1 cellular context compared by ENCODE assay signal in the genomic region with DNA sequence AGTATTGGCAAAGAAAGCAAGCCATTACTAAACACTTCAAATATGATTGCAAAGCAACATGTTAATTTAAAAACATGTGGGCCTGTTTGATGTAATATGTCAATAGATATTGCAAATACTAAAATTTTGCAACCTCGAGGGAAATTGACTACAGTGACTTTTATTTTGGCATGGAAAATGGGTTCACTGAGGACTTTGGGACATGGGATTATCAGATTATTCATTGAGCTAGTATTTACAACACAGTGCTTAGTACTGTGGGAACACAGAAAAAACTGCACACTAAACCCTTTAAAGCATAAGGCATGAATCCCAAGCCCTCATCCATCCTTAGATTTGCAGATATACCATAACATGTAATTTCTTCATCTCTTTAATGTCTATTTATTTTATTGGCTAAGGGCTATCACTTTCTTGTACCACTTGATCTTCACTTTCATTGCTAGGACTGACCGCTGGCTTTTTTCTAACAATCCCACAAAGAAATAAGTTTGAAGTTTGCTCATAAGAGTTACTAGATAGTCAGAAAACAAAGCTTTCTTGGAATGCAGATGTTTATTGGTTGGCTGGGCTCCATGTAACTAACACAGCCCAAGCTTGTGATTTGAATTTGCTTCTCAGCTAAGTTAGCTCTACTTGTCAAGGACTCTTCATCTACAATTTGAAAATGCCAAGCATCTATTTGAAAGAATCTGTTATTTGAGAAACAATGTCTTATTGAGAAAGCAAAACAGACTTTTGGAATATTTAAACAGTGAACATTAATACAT.
TF ChIP-seq lines count a peak whose summit lies in the region.

No MANE protein-coding gene starts in this region.

TF ChIP-seq in IMR-90, 13 proteins besides CTCF, POLR2A, EP300 and RAD21:
- TF ChIP-seq, protein P1, sequence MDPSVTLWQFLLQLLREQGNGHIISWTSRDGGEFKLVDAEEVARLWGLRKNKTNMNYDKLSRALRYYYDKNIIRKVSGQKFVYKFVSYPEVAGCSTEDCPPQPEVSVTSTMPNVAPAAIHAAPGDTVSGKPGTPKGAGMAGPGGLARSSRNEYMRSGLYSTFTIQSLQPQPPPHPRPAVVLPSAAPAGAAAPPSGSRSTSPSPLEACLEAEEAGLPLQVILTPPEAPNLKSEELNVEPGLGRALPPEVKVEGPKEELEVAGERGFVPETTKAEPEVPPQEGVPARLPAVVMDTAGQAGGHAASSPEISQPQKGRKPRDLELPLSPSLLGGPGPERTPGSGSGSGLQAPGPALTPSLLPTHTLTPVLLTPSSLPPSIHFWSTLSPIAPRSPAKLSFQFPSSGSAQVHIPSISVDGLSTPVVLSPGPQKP (IDR thresholded peaks at IDR 0.05; ENCODE audit: borderline replicate concordance, low read depth, low read length) = no peak
- no peak for TF ChIP-seq MAFK (IDR thresholded peaks at IDR 0.05; ENCODE audit: low read depth, low read length)
- TF ChIP-seq, protein P2, sequence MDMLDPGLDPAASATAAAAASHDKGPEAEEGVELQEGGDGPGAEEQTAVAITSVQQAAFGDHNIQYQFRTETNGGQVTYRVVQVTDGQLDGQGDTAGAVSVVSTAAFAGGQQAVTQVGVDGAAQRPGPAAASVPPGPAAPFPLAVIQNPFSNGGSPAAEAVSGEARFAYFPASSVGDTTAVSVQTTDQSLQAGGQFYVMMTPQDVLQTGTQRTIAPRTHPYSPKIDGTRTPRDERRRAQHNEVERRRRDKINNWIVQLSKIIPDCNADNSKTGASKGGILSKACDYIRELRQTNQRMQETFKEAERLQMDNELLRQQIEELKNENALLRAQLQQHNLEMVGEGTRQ (IDR thresholded peaks at IDR 0.05; ENCODE audit: low read depth, low read length) = no peak
- TF ChIP-seq BHLHE40 (IDR thresholded peaks at IDR 0.05; ENCODE audit: low read depth, low read length) = no peak
- no peak for TF ChIP-seq NFE2L2 (IDR thresholded peaks at IDR 0.05; ENCODE audit: low read depth, low read length)
- TF ChIP-seq CHD1 (IDR thresholded peaks at IDR 0.05; ENCODE audit: low read depth, low read length) = no peak
- TF ChIP-seq FOS (IDR thresholded peaks at IDR 0.05; ENCODE audit: low read depth, low read length) = no peak
- TF ChIP-seq RCOR1 (IDR thresholded peaks at IDR 0.05; ENCODE audit: insufficient replicate concordance, low read length) = no peak
- no peak for TF ChIP-seq MAZ (IDR thresholded peaks at IDR 0.05; ENCODE audit: borderline replicate concordance, low read depth, low read length)
- TF ChIP-seq CEBPB (IDR thresholded peaks at IDR 0.05; ENCODE audit: low read depth, low read length) = no peak
- no peak for TF ChIP-seq SMC3 (IDR thresholded peaks at IDR 0.05; ENCODE audit: low read depth, low read length)
TF ChIP-seq in IMR-90: peak in this region for 0.
